ENCODE assay signal across 8 cellular contexts in genomic region chr11:102111787-102112653, GRCh38. TPM values are rescaled to one million over a fixed set of nuclear protein-coding genes. Genes with fewer than 3 reads are reported as not detected.
DNase-seq lines count a peak whose midpoint lies in the region; ATAC-seq, FAIRE-seq and TF ChIP-seq lines count a peak whose summit lies in the region.

No MANE protein-coding gene starts in this region.

- H3K4me3 Mint-ChIP-seq in activated T-cell treated with anti-CD3 and anti-CD28 coated beads, Interleukin-2, amount 50 U/mL, for 24 hours: peak overlapping the region; percentile 67
- peak overlapping the region; percentile 100 for H3K4me3 Mint-ChIP-seq in neural crest cell

- peak; percentile 85 for DNase-seq in HFF-Myc (ENCODE audit: extremely low read depth, low read depth)
- DNase-seq in activated T-cell treated with anti-CD3 and anti-CD28 coated beads, Interleukin-2, amount 50 U/mL, for 24 hours: peak; percentile 30
- DNase-seq in fibroblast of the aortic adventitia (ENCODE audit: low read depth): peak; percentile 90
- DNase-seq in neural crest cell (ENCODE audit: low read depth, low spot score): no peak
- no peak for DNase-seq in NCI-H1092 (lab: John Stamatoyannopoulos, UW)

- no peak for TF ChIP-seq CTCF in HFF-Myc (IDR thresholded peaks at IDR 0.05; ENCODE audit: low read depth, low read length, missing control alignments)
- no peak for TF ChIP-seq CTCF in fibroblast of the aortic adventitia (IDR thresholded peaks at IDR 0.05; ENCODE audit: insufficient read depth, low read length)
- no peak for TF ChIP-seq CTCF in neural crest cell (conservative IDR thresholded peaks at IDR 0.05)

- H3K4me3 ChIP-seq in HFF-Myc (replicated peaks; ENCODE audit: low read depth, low read length) (peak overlapping the region; percentile 87), fibroblast of the aortic adventitia (ENCODE audit: low read depth, low read length) (peak overlapping the region; percentile 83)

- H3K4me1 Mint-ChIP-seq in activated T-cell treated with anti-CD3 and anti-CD28 coated beads, Interleukin-2, amount 50 U/mL, for 24 hours (ENCODE audit: low read depth): peaks cover 15% of the 10 kb centered on the region
- peaks cover 58% of the 10 kb centered on the region for H3K4me1 Mint-ChIP-seq in neural crest cell

- H3K27ac Mint-ChIP-seq in activated T-cell treated with anti-CD3 and anti-CD28 coated beads, Interleukin-2, amount 50 U/mL, for 24 hours: no peak overlapping the region
- peak overlapping the region; percentile 99 for H3K27ac Mint-ChIP-seq in neural crest cell (ENCODE audit: unreplicated experiment)

- ATAC-seq in HG03135 (IDR thresholded peaks at IDR 0.05; ENCODE audit: unreplicated experiment) (no peak), HG03139 (IDR thresholded peaks at IDR 0.05; ENCODE audit: unreplicated experiment) (no peak)

- no peaks in the 10 kb centered on the region for H3K9me3 Mint-ChIP-seq in activated T-cell treated with anti-CD3 and anti-CD28 coated beads, Interleukin-2, amount 50 U/mL, for 24 hours
- no peaks in the 10 kb centered on the region for H3K9me3 Mint-ChIP-seq in neural crest cell

- FAIRE-seq in A204.1 (lab: Jason Lieb, UNC): peak; percentile 78

- peaks cover 2% of the 10 kb centered on the region for H3K36me3 Mint-ChIP-seq in activated T-cell treated with anti-CD3 and anti-CD28 coated beads, Interleukin-2, amount 50 U/mL, for 24 hours (ENCODE audit: low read depth)
- H3K36me3 Mint-ChIP-seq in neural crest cell (ENCODE audit: low read depth): no peaks in the 10 kb centered on the region

- H3K27me3 Mint-ChIP-seq in activated T-cell treated with anti-CD3 and anti-CD28 coated beads, Interleukin-2, amount 50 U/mL, for 24 hours: peaks cover 67% of the 10 kb centered on the region
- H3K27me3 Mint-ChIP-seq in neural crest cell (ENCODE audit: low read depth): peaks cover 3% of the 10 kb centered on the region

RNA-seq across cellular contexts. Expression of gene YAP1, which starts 1.8 kb away (rescaled TPM):
- 158 and 169 TPM in 2 replicates for total RNA-seq in fibroblast of the aortic adventitia (ENCODE audit: low replicate concordance)
- total RNA-seq in neural crest cell: 138 and 142 TPM in 2 replicates

Comparison
In these comparisons a context has a peak if more than half of its experiments do, and no peak if none do; other contexts are left out.
1. DNase-seq: peak in HFF-Myc (single experiment), activated T-cell treated with anti-CD3 and anti-CD28 coated beads, Interleukin-2, amount 50 U/mL, for 24 hours (single experiment) and fibroblast of the aortic adventitia (single experiment); none in neural crest cell (single experiment) and NCI-H1092 (single experiment).